ENCODE assay signal across 13 cellular contexts in genomic region chr2:217338306-217338916, GRCh38.
DNase-seq lines count a peak whose midpoint lies in the region; ATAC-seq, FAIRE-seq and TF ChIP-seq lines count a peak whose summit lies in the region.
"Had no signal": no experiment of that assay in that cellular context is flagged by ENCODE, and none has a peak within 500 bp of the region (broad histone marks: within the 10 kb centered on the region; RNA-seq: fewer than 3 reads in every experiment).

No MANE protein-coding gene starts in this region.

- H3K36me3 ChIP-seq in colonic mucosa, result no peaks in the 10 kb centered on the region

- no peak overlapping the region for H3K4me3 ChIP-seq in colonic mucosa

- no peak for TF ChIP-seq POLR2A in GM12892 (IDR thresholded peaks at IDR 0.05; ENCODE audit: low read depth, low read length)

- FAIRE-seq in GM12892 (lab: Jason Lieb, UNC), result no peak
- FAIRE-seq: GM18507 had no signal

- TF ChIP-seq CTCF in colonic mucosa (IDR thresholded peaks at IDR 0.05), result no peak
- no peak for TF ChIP-seq CTCF in omental fat pad (IDR thresholded peaks at IDR 0.05)

- intact Hi-C loops in colonic mucosa (cut with DNase I), result no loop called here

- H3K9me3 ChIP-seq in colonic mucosa, result no peaks in the 10 kb centered on the region

- H3K4me1 ChIP-seq in colonic mucosa, result no peaks in the 10 kb centered on the region

- no peaks in the 10 kb centered on the region for H3K27me3 ChIP-seq in colonic mucosa

- no peak overlapping the region for H3K9ac ChIP-seq in colonic mucosa (ENCODE audit: low read depth in 2 of 2, low read length in 2 of 2)

- DNase-seq in COLO829 (ENCODE audit: low spot score) (peak; percentile 82), NCI-H1694 treated with DMSO at 0.1 percent for 48 hours (lab: John Stamatoyannopoulos, UW) (peak; percentile 52), colonic mucosa (no peak), omental fat pad (ENCODE audit: low spot score) (no peak), GM12892 (ENCODE audit: insufficient read length) (no peak), DMS153 treated with DMSO at 0.1 percent for 48 hours (lab: John Stamatoyannopoulos, UW; ENCODE audit: unreplicated experiment) (no peak), midbrain (lab: John Stamatoyannopoulos, UW) (no peak)
- no peak for DNase-seq in activated CD4-positive, CD25-positive, alpha-beta regulatory T cell (lab: John Stamatoyannopoulos, UW)
- DNase-seq: activated B cell treated with CpG ODN at 0.5 μM for 24 hours; naive thymus-derived CD4-positive, alpha-beta T cell; NCI-H2107; stimulated activated naive B cell treated with anti-CD40 and anti-IgM and Interleukin-4, amounts not matched to agents 10 μg/mL and 1 μg/mL and 100 μg/mL, for 72 hours had no signal

- peak overlapping the region; percentile 4 for H3K27ac ChIP-seq in colonic mucosa

- ATAC-seq in omental fat pad (ENCODE audit: low FRiP score), result peak; percentile 73
- ATAC-seq: naive thymus-derived CD4-positive, alpha-beta T cell; stimulated activated naive B cell treated with anti-CD40 and anti-IgM and Interleukin-4, amounts not matched to agents 10 μg/mL and 1 μg/mL and 100 μg/mL, for 72 hours had no signal

Comparison
In these comparisons a context has a peak if more than half of its experiments do, and no peak if none do; other contexts are left out.
1. DNase-seq: peak in COLO829 (single experiment) and NCI-H1694 treated with DMSO at 0.1 percent for 48 hours (single experiment); none in colonic mucosa (single experiment), omental fat pad (single experiment), GM12892 (single experiment), activated CD4-positive, CD25-positive, alpha-beta regulatory T cell (0 of 4), DMS153 treated with DMSO at 0.1 percent for 48 hours (single experiment) and midbrain (single experiment).